In the genomic region with DNA sequence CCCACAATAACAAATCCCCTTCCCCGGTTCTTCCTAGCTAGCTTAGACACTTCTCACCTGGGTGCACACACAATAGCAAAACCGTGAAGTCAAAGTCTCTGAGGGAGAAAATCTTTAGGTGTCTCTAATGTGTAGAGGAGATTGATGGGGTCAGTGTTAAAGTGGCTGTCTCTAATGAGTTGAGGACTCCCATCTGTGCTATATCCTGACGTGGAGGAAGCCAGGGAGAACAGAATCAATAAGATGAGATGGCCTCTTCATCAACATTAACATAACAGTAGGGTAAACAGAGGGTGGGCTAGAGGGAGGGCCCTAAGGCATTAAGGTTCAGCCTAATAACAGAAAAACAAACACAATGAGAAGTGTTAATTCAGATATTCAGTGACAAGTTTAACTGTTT, we compare ENCODE assay signal across 19 cellular contexts.
"Had no signal": no experiment of that assay in that cellular context is flagged by ENCODE, and none has a peak within 500 bp of the region (broad histone marks: within the 10 kb centered on the region; RNA-seq: fewer than 3 reads in every experiment).

No MANE protein-coding gene starts in this region.

- H3K27ac ChIP-seq: brain microvascular endothelial cell, foreskin keratinocyte, thoracic aorta, upper lobe of right lung had no signal

- H3K27me3 Mint-ChIP-seq: activated CD4-positive, alpha-beta T cell treated with anti-CD3 and anti-CD28 coated beads, Interleukin-2, amount 10 ng/mL, durations not matched to agents 24 days and 14 days had no signal

- H3K4me3 Mint-ChIP-seq: activated CD4-positive, alpha-beta T cell treated with anti-CD3 and anti-CD28 coated beads, Interleukin-2, amount 10 ng/mL, durations not matched to agents 24 days and 14 days; activated CD8-positive, alpha-beta T cell treated with anti-CD3 and anti-CD28 coated beads, Interleukin-2, amount 10 ng/mL, durations not matched to agents 7 days and 5 days; natural killer cell; stimulated activated effector memory CD8-positive, alpha-beta T cell treated with anti-CD3 and anti-CD28 coated beads, Interleukin-12 subunit alpha, Interleukin-12 subunit beta, amount 100 ng/mL, for 72 hours; T-helper 2 cell treated with Interferon-gamma antibody and Interleukin-4, amounts not matched to agents 5 μg/mL and 100 μg/mL, for 36 hours had no signal

- H3K36me3 ChIP-seq: brain microvascular endothelial cell, thoracic aorta, upper lobe of right lung had no signal

- H3K27me3 ChIP-seq: brain microvascular endothelial cell, upper lobe of right lung had no signal

- DNase-seq: activated CD4-positive, alpha-beta T cell treated with anti-CD3 and anti-CD28 coated beads, Interleukin-2, amount 10 ng/mL, durations not matched to agents 24 days and 14 days; activated CD4-positive, CD25-positive, alpha-beta regulatory T cell; activated CD8-positive, alpha-beta memory T cell treated with anti-CD3 and anti-CD28 coated beads, Interleukin-2, amount 50 U/mL, for 4 hours; activated CD8-positive, alpha-beta T cell treated with anti-CD3 and anti-CD28 coated beads, Interleukin-2, amount 10 ng/mL, durations not matched to agents 7 days and 5 days; anterior cingulate cortex; brain microvascular endothelial cell; cortex of kidney; effector memory CD4-positive, alpha-beta T cell; foreskin keratinocyte; kidney; mesenchymal stem cell; natural killer cell; nucleus accumbens; posterior cingulate gyrus; retina; upper lobe of right lung had no signal

- H3K36me3 Mint-ChIP-seq: stimulated activated effector memory CD8-positive, alpha-beta T cell treated with anti-CD3 and anti-CD28 coated beads, Interleukin-12 subunit alpha, Interleukin-12 subunit beta, amount 100 ng/mL, for 72 hours had no signal

- H3K4me1 ChIP-seq: foreskin keratinocyte, upper lobe of right lung had no signal

- H3K4me3 ChIP-seq: thoracic aorta, upper lobe of right lung had no signal

- H3K4me1 Mint-ChIP-seq: activated CD4-positive, alpha-beta T cell treated with anti-CD3 and anti-CD28 coated beads, Interleukin-2, amount 10 ng/mL, durations not matched to agents 24 days and 14 days; natural killer cell; stimulated activated effector memory CD8-positive, alpha-beta T cell treated with anti-CD3 and anti-CD28 coated beads, Interleukin-12 subunit alpha, Interleukin-12 subunit beta, amount 100 ng/mL, for 72 hours had no signal

- H3K9me3 Mint-ChIP-seq: activated CD4-positive, alpha-beta T cell treated with anti-CD3 and anti-CD28 coated beads, Interleukin-2, amount 10 ng/mL, durations not matched to agents 24 days and 14 days; T-helper 2 cell treated with Interferon-gamma antibody and Interleukin-4, amounts not matched to agents 5 μg/mL and 100 μg/mL, for 36 hours had no signal

- H3K9me3 ChIP-seq: thoracic aorta, upper lobe of right lung had no signal

- ATAC-seq: activated CD8-positive, alpha-beta T cell treated with anti-CD3 and anti-CD28 coated beads, Interleukin-2, amount 10 ng/mL, durations not matched to agents 7 days and 5 days; foreskin keratinocyte; natural killer cell; stimulated activated effector memory CD8-positive, alpha-beta T cell treated with anti-CD3 and anti-CD28 coated beads, Interleukin-12 subunit alpha, Interleukin-12 subunit beta, amount 100 ng/mL, for 72 hours; upper lobe of right lung had no signal

- H3K27ac Mint-ChIP-seq: activated CD4-positive, alpha-beta T cell treated with anti-CD3 and anti-CD28 coated beads, Interleukin-2, amount 10 ng/mL, durations not matched to agents 24 days and 14 days; activated CD8-positive, alpha-beta T cell treated with anti-CD3 and anti-CD28 coated beads, Interleukin-2, amount 10 ng/mL, durations not matched to agents 7 days and 5 days; natural killer cell; stimulated activated effector memory CD8-positive, alpha-beta T cell treated with anti-CD3 and anti-CD28 coated beads, Interleukin-12 subunit alpha, Interleukin-12 subunit beta, amount 100 ng/mL, for 72 hours; T-helper 2 cell treated with Interferon-gamma antibody and Interleukin-4, amounts not matched to agents 5 μg/mL and 100 μg/mL, for 36 hours had no signal
